Comparison of ENCODE assay signal across 21 cellular contexts in genomic region chr4:120994521-120994920, GRCh38.
"Had no signal": no experiment of that assay in that cellular context is flagged by ENCODE, and none has a peak within 500 bp of the region (broad histone marks: within the 10 kb centered on the region; RNA-seq: fewer than 3 reads in every experiment).

No MANE protein-coding gene starts in this region.

- H3K36me3 Mint-ChIP-seq: memory B cell had no signal

- H3K4me2 ChIP-seq: hepatocyte had no signal

- H3K27me3 Mint-ChIP-seq: memory B cell, progenitor cell of endocrine pancreas had no signal

- H3K4me1 Mint-ChIP-seq: memory B cell, nephron had no signal

- H3K4me1 ChIP-seq: pancreas, tibial artery, upper lobe of right lung, vagina had no signal

- H2AFZ ChIP-seq: hepatocyte had no signal

- H3K27ac Mint-ChIP-seq: memory B cell, nephron, progenitor cell of endocrine pancreas had no signal

- DNase-seq: cortex of kidney; dorsolateral prefrontal cortex; effector CD8-positive, alpha-beta T cell; foreskin melanocyte; head of caudate nucleus; left colon; midbrain; occipital lobe; pancreas; right cardiac atrium; small intestine; stimulated activated CD4-positive, alpha-beta T cell treated with anti-CD3 and anti-CD28 coated beads, Interleukin-12 subunit alpha, Interleukin-12 subunit beta, amount 100 ng/mL, for 4 hours; stimulated activated CD4-positive, alpha-beta T cell treated with anti-CD3 and anti-CD28 coated beads, Interleukin-2, amount 100 ng/mL, for 48 hours; stimulated activated naive CD4-positive, alpha-beta T cell treated with Interleukin-2 at 50 U/mL for 16 hours; tibial artery; upper lobe of right lung had no signal

- H3K4me3 Mint-ChIP-seq: memory B cell, nephron had no signal

- H3K36me3 ChIP-seq: pancreas, tibial artery, upper lobe of right lung, vagina had no signal

- ATAC-seq: left colon, pancreas, right cardiac atrium, upper lobe of right lung had no signal

- H3K4me3 ChIP-seq: dorsolateral prefrontal cortex, hepatocyte, pancreas, tibial artery, upper lobe of right lung, vagina had no signal

- H3K9me3 ChIP-seq: pancreas, tibial artery, upper lobe of right lung, vagina had no signal

- H3K79me2 ChIP-seq: hepatocyte had no signal

- H3K27me3 ChIP-seq: dorsolateral prefrontal cortex, hepatocyte, pancreas, tibial artery, upper lobe of right lung, vagina had no signal

- H3K27ac ChIP-seq: dorsolateral prefrontal cortex, hepatocyte, pancreas, tibial artery, upper lobe of right lung, vagina had no signal
